In the genomic region with DNA sequence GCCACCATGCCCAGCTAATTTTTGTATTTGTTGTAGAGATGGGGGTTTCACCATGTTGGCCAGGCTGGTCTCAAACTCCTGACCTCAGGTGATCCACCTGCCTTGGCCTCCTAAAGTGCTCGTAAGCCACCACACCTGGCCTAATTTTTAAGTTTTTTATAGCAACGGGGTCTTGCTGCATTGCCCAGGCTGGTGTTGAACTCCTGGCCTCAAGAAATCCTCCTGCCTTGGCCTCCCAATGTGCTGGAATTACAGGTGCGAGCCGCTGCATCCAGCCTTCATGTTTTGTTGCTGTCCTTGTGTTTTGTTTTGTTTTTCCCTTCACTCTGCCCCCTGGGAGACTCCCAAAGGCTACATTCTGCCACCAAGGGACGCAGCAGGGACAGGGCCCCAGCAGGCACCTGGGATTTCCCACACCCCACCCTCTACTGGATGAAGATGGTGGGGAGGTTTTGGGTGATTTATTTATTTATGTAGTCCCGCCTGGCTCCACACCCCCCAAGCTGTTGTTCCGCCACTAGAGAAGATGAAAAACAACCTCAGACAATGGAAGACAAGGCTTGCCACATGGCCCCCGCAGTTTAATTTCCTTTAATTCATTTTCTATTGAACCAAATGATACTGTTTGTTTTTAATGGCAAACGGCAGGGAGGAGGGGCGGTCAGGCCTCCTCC, we compare ENCODE assay signal across 18 cellular contexts.
"Had no signal": no experiment of that assay in that cellular context is flagged by ENCODE, and none has a peak within 500 bp of the region (broad histone marks: within the 10 kb centered on the region; RNA-seq: fewer than 3 reads in every experiment).

No MANE protein-coding gene starts in this region.

- ATAC-seq: activated CD8-positive, alpha-beta T cell treated with anti-CD3 and anti-CD28 coated beads for 36 hours; activated T-helper 17 cell treated with anti-CD3 and anti-CD28 coated beads, Interleukin-2, amount 50 U/mL, for 72 hours; heart right ventricle had no signal

- H3K27me3 Mint-ChIP-seq: activated CD4-positive, alpha-beta T cell treated with anti-CD3 and anti-CD28 coated beads, Interleukin-2, amount 10 ng/mL, durations not matched to agents 24 days and 14 days; activated CD8-positive, alpha-beta T cell treated with anti-CD3 and anti-CD28 coated beads for 36 hours; activated naive CD8-positive, alpha-beta T cell treated with anti-CD3 and anti-CD28 coated beads for 36 hours; activated T-helper 17 cell treated with anti-CD3 and anti-CD28 coated beads, Interleukin-2, amount 50 U/mL, for 72 hours had no signal

- H3K4me1 Mint-ChIP-seq: activated CD4-positive, alpha-beta T cell treated with anti-CD3 and anti-CD28 coated beads, Interleukin-2, amount 10 ng/mL, durations not matched to agents 24 days and 14 days; activated T-helper 17 cell treated with anti-CD3 and anti-CD28 coated beads, Interleukin-2, amount 50 U/mL, for 72 hours had no signal

- H3K27ac Mint-ChIP-seq: activated CD4-positive, alpha-beta T cell treated with anti-CD3 and anti-CD28 coated beads, Interleukin-2, amount 10 ng/mL, durations not matched to agents 24 days and 14 days; activated CD8-positive, alpha-beta T cell treated with anti-CD3 and anti-CD28 coated beads for 36 hours; activated naive CD8-positive, alpha-beta T cell treated with anti-CD3 and anti-CD28 coated beads for 36 hours; activated T-helper 17 cell treated with anti-CD3 and anti-CD28 coated beads, Interleukin-2, amount 50 U/mL, for 72 hours had no signal

- H3K9me3 Mint-ChIP-seq: activated CD4-positive, alpha-beta T cell treated with anti-CD3 and anti-CD28 coated beads, Interleukin-2, amount 10 ng/mL, durations not matched to agents 24 days and 14 days; activated CD8-positive, alpha-beta T cell treated with anti-CD3 and anti-CD28 coated beads for 36 hours; activated naive CD8-positive, alpha-beta T cell treated with anti-CD3 and anti-CD28 coated beads for 36 hours; activated T-helper 17 cell treated with anti-CD3 and anti-CD28 coated beads, Interleukin-2, amount 50 U/mL, for 72 hours had no signal

- H3K4me3 Mint-ChIP-seq: activated CD4-positive, alpha-beta T cell treated with anti-CD3 and anti-CD28 coated beads, Interleukin-2, amount 10 ng/mL, durations not matched to agents 24 days and 14 days; activated CD8-positive, alpha-beta T cell treated with anti-CD3 and anti-CD28 coated beads for 36 hours; activated naive CD8-positive, alpha-beta T cell treated with anti-CD3 and anti-CD28 coated beads for 36 hours; activated T-helper 17 cell treated with anti-CD3 and anti-CD28 coated beads, Interleukin-2, amount 50 U/mL, for 72 hours had no signal

- DNase-seq: activated CD4-positive, alpha-beta T cell treated with anti-CD3 and anti-CD28 coated beads, Interleukin-2, amount 10 ng/mL, durations not matched to agents 24 days and 14 days; activated CD8-positive, alpha-beta T cell treated with anti-CD3 and anti-CD28 coated beads for 36 hours; activated naive CD4-positive, alpha-beta T cell; activated naive CD8-positive, alpha-beta T cell treated with anti-CD3 and anti-CD28 coated beads for 36 hours; activated T-cell treated with anti-CD3 and anti-CD28 coated beads, Interleukin-2, amount 50 U/mL, for 1 hour; amniotic stem cell; dermis blood vessel endothelial cell; effector memory CD4-positive, alpha-beta T cell; esophagus squamous epithelium; heart right ventricle; left ventricle myocardium inferior; mammary epithelial cell; midbrain; occipital lobe; stimulated activated CD4-positive, alpha-beta T cell treated with anti-CD3 and anti-CD28 coated beads, Interleukin-2, amount 100 ng/mL, for 24 hours; stimulated activated naive CD4-positive, alpha-beta T cell treated with Interleukin-2 at 50 U/mL for 16 hours; uterus had no signal
